26 cellular contexts compared by ENCODE assay signal in the genomic region with DNA sequence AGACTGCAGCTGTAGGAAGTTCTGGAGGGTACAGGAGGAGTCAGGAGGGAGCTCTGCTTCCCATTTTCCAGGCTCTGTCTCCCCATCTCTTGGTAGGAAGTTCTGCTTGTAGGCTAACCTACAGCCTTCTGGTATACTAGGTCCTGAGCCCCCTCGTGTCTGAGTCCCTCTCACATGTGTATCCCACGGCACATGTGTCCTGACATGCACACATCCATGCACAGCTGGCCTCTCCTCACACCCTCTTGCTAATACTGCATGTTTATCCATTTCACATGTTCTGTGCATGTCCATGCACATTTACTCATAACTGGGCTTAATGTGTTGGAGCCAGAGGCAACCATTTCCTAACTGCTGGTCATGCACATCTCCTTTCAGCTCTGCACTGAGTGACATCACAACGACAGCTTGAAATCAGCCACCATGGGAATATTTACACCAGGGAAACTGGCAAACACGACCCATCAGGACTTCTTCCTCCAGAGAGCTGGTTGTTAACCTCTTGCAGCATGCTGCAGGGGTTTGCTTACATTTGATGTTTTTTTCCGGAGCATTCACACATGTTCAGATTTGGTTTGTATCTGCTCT. TPM values are rescaled to one million over a fixed set of nuclear protein-coding genes. Genes with fewer than 3 reads are reported as not detected.
"Had no signal": no experiment of that assay in that cellular context is flagged by ENCODE, and none has a peak within 500 bp of the region (broad histone marks: within the 10 kb centered on the region; RNA-seq: fewer than 3 reads in every experiment).

No MANE protein-coding gene starts in this region.

- H3K9me3 ChIP-seq: esophagus muscularis mucosa, upper lobe of left lung had no signal

- FAIRE-seq: colon, endothelial cell of umbilical vein, frontal cortex, keratinocyte had no signal

- H3K27ac ChIP-seq: cardiac muscle cell, esophagus muscularis mucosa, heart left ventricle, upper lobe of left lung had no signal

- DNase-seq: activated CD4-positive, alpha-beta T cell treated with anti-CD3 and anti-CD28 coated beads, Interleukin-2, amount 50 U/mL, for 4 hours; activated CD8-positive, alpha-beta memory T cell treated with anti-CD3 and anti-CD28 coated beads for 24 hours; activated naive CD8-positive, alpha-beta T cell treated with anti-CD3 and anti-CD28 coated beads, Interleukin-2, amount 10 ng/mL, durations not matched to agents 7 days and 5 days; amygdala; dorsolateral prefrontal cortex; effector memory CD8-positive, alpha-beta T cell; heart left ventricle; left colon; nephron progenitor cell; nucleus accumbens; posterior cingulate gyrus; stimulated activated CD4-positive, alpha-beta T cell treated with anti-CD3 and anti-CD28 coated beads, Interleukin-4, amount 100 ng/mL, for 1 hour; T-helper 1 cell; upper lobe of left lung had no signal

- H3K36me3 Mint-ChIP-seq: activated naive CD8-positive, alpha-beta T cell treated with anti-CD3 and anti-CD28 coated beads, Interleukin-2, amount 10 ng/mL, durations not matched to agents 7 days and 5 days had no signal

- H3K4me3 Mint-ChIP-seq: activated naive CD4-positive, alpha-beta T cell treated with anti-CD3 and anti-CD28 coated beads for 36 hours; activated naive CD8-positive, alpha-beta T cell treated with anti-CD3 and anti-CD28 coated beads, Interleukin-2, amount 10 ng/mL, durations not matched to agents 7 days and 5 days; effector memory CD8-positive, alpha-beta T cell; memory B cell; nephron progenitor cell had no signal

- H3K36me3 ChIP-seq: cardiac muscle cell, esophagus muscularis mucosa, heart left ventricle, upper lobe of left lung had no signal

- H3K4me3 ChIP-seq: cardiac muscle cell, dorsolateral prefrontal cortex, esophagus muscularis mucosa, upper lobe of left lung had no signal

- H3K4me1 ChIP-seq: esophagus muscularis mucosa, upper lobe of left lung had no signal

- H3K27me3 ChIP-seq: cardiac muscle cell, upper lobe of left lung had no signal

- H3K27ac Mint-ChIP-seq: activated naive CD4-positive, alpha-beta T cell treated with anti-CD3 and anti-CD28 coated beads for 36 hours; activated naive CD8-positive, alpha-beta T cell treated with anti-CD3 and anti-CD28 coated beads, Interleukin-2, amount 10 ng/mL, durations not matched to agents 7 days and 5 days; effector memory CD8-positive, alpha-beta T cell; memory B cell; nephron progenitor cell had no signal

RNA-seq across cellular contexts. Expression of gene CD209, which starts 3.0 kb away (rescaled TPM):
- total RNA-seq: activated naive CD4-positive, alpha-beta T cell treated with anti-CD3 and anti-CD28 coated beads for 36 hours; cardiac muscle cell; endothelial cell of umbilical vein had no signal
- polyA plus RNA-seq: cardiac muscle cell, endothelial cell of umbilical vein, keratinocyte had no signal

RNA-seq across cellular contexts. Expression of gene CLEC4G, which starts 12.4 kb away (rescaled TPM):
- total RNA-seq: activated naive CD4-positive, alpha-beta T cell treated with anti-CD3 and anti-CD28 coated beads for 36 hours; activated naive CD8-positive, alpha-beta T cell treated with anti-CD3 and anti-CD28 coated beads, Interleukin-2, amount 10 ng/mL, durations not matched to agents 7 days and 5 days; cardiac muscle cell; endothelial cell of umbilical vein; renal cortical epithelial cell had no signal
- polyA plus RNA-seq: cardiac muscle cell, endothelial cell of umbilical vein, keratinocyte had no signal

RNA-seq across cellular contexts. Expression of gene CLEC4M, which starts 18.8 kb away (rescaled TPM):
- total RNA-seq: activated naive CD4-positive, alpha-beta T cell treated with anti-CD3 and anti-CD28 coated beads for 36 hours; activated naive CD8-positive, alpha-beta T cell treated with anti-CD3 and anti-CD28 coated beads, Interleukin-2, amount 10 ng/mL, durations not matched to agents 7 days and 5 days; esophagus muscularis mucosa; frontal cortex; heart left ventricle; left colon; lower leg skin; mononuclear cell; renal cortical epithelial cell; subcutaneous adipose tissue had no signal
- polyA plus RNA-seq: heart left ventricle, keratinocyte had no signal

RNA-seq across cellular contexts. Expression of gene FCER2, which starts 42.4 kb away (rescaled TPM):
- total RNA-seq: cardiac muscle cell, endothelial cell of umbilical vein, frontal cortex, lower leg skin, renal cortical epithelial cell had no signal
- polyA plus RNA-seq: cardiac muscle cell, endothelial cell of umbilical vein, keratinocyte had no signal
